8 cellular contexts compared by ENCODE assay signal in the genomic region with DNA sequence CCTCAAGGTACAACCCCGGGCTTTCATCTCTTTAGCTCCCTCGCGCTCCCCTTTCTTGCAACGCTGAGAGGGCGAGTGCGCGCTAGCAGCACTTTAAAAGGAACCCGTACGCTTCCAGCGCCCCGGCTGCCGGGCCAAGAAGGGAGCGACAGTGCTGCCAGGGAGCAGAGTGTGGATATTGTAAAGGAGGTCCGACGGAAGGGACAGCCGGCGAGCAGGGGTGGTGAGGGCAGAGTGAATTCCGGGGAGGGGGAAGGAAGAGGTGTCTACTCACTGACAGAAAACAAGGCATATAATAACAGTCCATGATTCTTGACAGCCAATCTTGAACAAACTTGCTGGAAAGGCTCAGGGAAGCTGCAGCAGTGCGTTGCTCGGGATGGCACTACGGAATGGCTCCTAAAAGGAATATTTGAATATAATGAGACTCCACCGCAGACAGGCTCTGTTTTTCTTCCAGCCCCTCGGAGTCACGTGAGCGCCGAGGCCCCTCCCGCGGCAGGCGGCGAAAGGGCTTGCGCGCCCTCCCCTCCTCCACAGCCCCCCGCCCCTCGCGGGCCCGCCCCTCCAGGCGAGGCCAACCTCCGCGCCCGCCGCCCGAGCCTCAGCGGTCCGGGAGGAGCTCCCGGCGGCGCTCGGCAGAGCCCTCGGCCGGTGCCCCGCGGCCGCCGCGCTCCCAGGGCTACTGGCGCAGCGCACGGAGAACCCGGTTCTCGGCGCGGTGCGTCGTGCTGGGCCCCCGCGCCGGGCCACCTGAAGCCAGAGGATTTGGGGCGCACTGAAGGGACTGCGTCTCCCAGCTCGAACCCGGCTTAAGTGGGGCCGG. TPM values are rescaled to one million over a fixed set of nuclear protein-coding genes. Genes with fewer than 3 reads are reported as not detected.
A peak's percentile ranks its signal among the peaks of the same experiment; 100 is the strongest.
DNase-seq lines count a peak whose midpoint lies in the region; ATAC-seq and TF ChIP-seq lines count a peak whose summit lies in the region.

No MANE protein-coding gene starts in this region.

- no peak overlapping the region for H3K9ac ChIP-seq in neural progenitor cell

- H4K20me1 ChIP-seq in neural progenitor cell (ENCODE audit: low read depth) = peaks cover 37% of the 10 kb centered on the region

- H3K4me1 ChIP-seq in neural progenitor cell = peaks cover 31% of the 10 kb centered on the region

- POLR2A ChIA-PET in activated naive CD8-positive, alpha-beta T cell treated with anti-CD3 and anti-CD28 coated beads, Interleukin-2, amount 10 ng/mL, durations not matched to agents 7 days and 5 days (lab: Charles Lee) = interaction anchor here (0.6 kb wide), 1 partner anchor 24 kb away, joined by 3 read pairs; no protein-coding TSS in a partner anchor

- TF ChIP-seq CTCF in glutamatergic neuron (IDR thresholded peaks at IDR 0.05; ENCODE audit: partially characterized antibody, unreplicated experiment) (no peak), neural progenitor cell (IDR thresholded peaks at IDR 0.05) (no peak)

- H3K9me3 ChIP-seq in neural progenitor cell (ENCODE audit: low read depth) = no peaks in the 10 kb centered on the region

- ATAC-seq in activated naive CD8-positive, alpha-beta T cell treated with anti-CD3 and anti-CD28 coated beads, Interleukin-2, amount 10 ng/mL, durations not matched to agents 7 days and 5 days (ENCODE audit: low read depth) = peak; percentile 17
- ATAC-seq in GM18861 (IDR thresholded peaks at IDR 0.05; ENCODE audit: unreplicated experiment) (no peak), GM19351 (IDR thresholded peaks at IDR 0.05; ENCODE audit: unreplicated experiment) (no peak)

- H3K4me1 Mint-ChIP-seq in activated naive CD8-positive, alpha-beta T cell treated with anti-CD3 and anti-CD28 coated beads, Interleukin-2, amount 10 ng/mL, durations not matched to agents 7 days and 5 days = peaks cover 26% of the 10 kb centered on the region
- H3K4me1 Mint-ChIP-seq in glutamatergic neuron (ENCODE audit: low read depth, unreplicated experiment) (peaks cover 12% of the 10 kb centered on the region), neural progenitor cell (peaks cover 41% of the 10 kb centered on the region)

- DNase-seq in NCI-H510A treated with DMSO at 0.1 percent for 48 hours (lab: John Stamatoyannopoulos, UW) (peak; percentile 4), NCI-H510A (lab: John Stamatoyannopoulos, UW) (no peak), NCI-H1048 (lab: John Stamatoyannopoulos, UW) (peak; percentile 67), glutamatergic neuron (peak; percentile 87), neural progenitor cell (ENCODE audit: low spot score) (peak; percentile 93)
- DNase-seq in activated naive CD8-positive, alpha-beta T cell treated with anti-CD3 and anti-CD28 coated beads, Interleukin-2, amount 10 ng/mL, durations not matched to agents 7 days and 5 days = peak; percentile 41

- H3K4me2 ChIP-seq in neural progenitor cell = peak overlapping the region; percentile 87

- H3K27me3 Mint-ChIP-seq in activated naive CD8-positive, alpha-beta T cell treated with anti-CD3 and anti-CD28 coated beads, Interleukin-2, amount 10 ng/mL, durations not matched to agents 7 days and 5 days = peaks cover 69% of the 10 kb centered on the region
- H3K27me3 Mint-ChIP-seq in glutamatergic neuron (ENCODE audit: unreplicated experiment) = peaks cover 17% of the 10 kb centered on the region
- peaks cover 64% of the 10 kb centered on the region for H3K27me3 Mint-ChIP-seq in neural progenitor cell (ENCODE audit: insufficient read depth, low read depth)

- peaks cover 98% of the 10 kb centered on the region for H3K27me3 ChIP-seq in neural progenitor cell

- H3K27ac Mint-ChIP-seq in activated naive CD8-positive, alpha-beta T cell treated with anti-CD3 and anti-CD28 coated beads, Interleukin-2, amount 10 ng/mL, durations not matched to agents 7 days and 5 days = no peak overlapping the region
- H3K27ac Mint-ChIP-seq in glutamatergic neuron (ENCODE audit: unreplicated experiment) = peak overlapping the region; percentile 23
- no peak overlapping the region for H3K27ac Mint-ChIP-seq in neural progenitor cell

- H3K4me3 ChIP-seq in neural progenitor cell = peak overlapping the region; percentile 63

- H3K79me2 ChIP-seq in neural progenitor cell (ENCODE audit: low read depth) = peaks cover 49% of the 10 kb centered on the region

- no peaks in the 10 kb centered on the region for H3K36me3 Mint-ChIP-seq in activated naive CD8-positive, alpha-beta T cell treated with anti-CD3 and anti-CD28 coated beads, Interleukin-2, amount 10 ng/mL, durations not matched to agents 7 days and 5 days
- peaks cover 7% of the 10 kb centered on the region for H3K36me3 Mint-ChIP-seq in glutamatergic neuron (ENCODE audit: unreplicated experiment)
- H3K36me3 Mint-ChIP-seq in neural progenitor cell = peaks cover 26% of the 10 kb centered on the region

- peak overlapping the region; percentile 45 for H2AFZ ChIP-seq in neural progenitor cell (replicated peaks)

- H3K27ac ChIP-seq in neural progenitor cell = no peak overlapping the region

- peak overlapping the region; percentile 84 for H3K4me3 Mint-ChIP-seq in activated naive CD8-positive, alpha-beta T cell treated with anti-CD3 and anti-CD28 coated beads, Interleukin-2, amount 10 ng/mL, durations not matched to agents 7 days and 5 days
- H3K4me3 Mint-ChIP-seq in glutamatergic neuron (ENCODE audit: unreplicated experiment) (peak overlapping the region; percentile 98), neural progenitor cell (peak overlapping the region; percentile 95)

- no peaks in the 10 kb centered on the region for H3K9me3 Mint-ChIP-seq in activated naive CD8-positive, alpha-beta T cell treated with anti-CD3 and anti-CD28 coated beads, Interleukin-2, amount 10 ng/mL, durations not matched to agents 7 days and 5 days
- peaks cover 15% of the 10 kb centered on the region for H3K9me3 Mint-ChIP-seq in glutamatergic neuron (ENCODE audit: unreplicated experiment)
- no peaks in the 10 kb centered on the region for H3K9me3 Mint-ChIP-seq in neural progenitor cell

- H3K36me3 ChIP-seq in neural progenitor cell = no peaks in the 10 kb centered on the region

- peaks cover 33% of the 10 kb centered on the region for H3F3A ChIP-seq in neural progenitor cell (ENCODE audit: low read depth)

RNA-seq across cellular contexts. Expression of gene BMP4, which starts 3.4 kb away (rescaled TPM):
- under 1 TPM; 0.34 to 0.42 TPM for total RNA-seq in activated naive CD8-positive, alpha-beta T cell treated with anti-CD3 and anti-CD28 coated beads, Interleukin-2, amount 10 ng/mL, durations not matched to agents 7 days and 5 days
- 3.7 TPM for total RNA-seq in glutamatergic neuron (ENCODE audit: unreplicated experiment)
- total RNA-seq in neural progenitor cell (ENCODE audit: low replicate concordance) = 11.0 and 18.4 TPM in 2 replicates
